14 cellular contexts compared by ENCODE assay signal in the genomic region with DNA sequence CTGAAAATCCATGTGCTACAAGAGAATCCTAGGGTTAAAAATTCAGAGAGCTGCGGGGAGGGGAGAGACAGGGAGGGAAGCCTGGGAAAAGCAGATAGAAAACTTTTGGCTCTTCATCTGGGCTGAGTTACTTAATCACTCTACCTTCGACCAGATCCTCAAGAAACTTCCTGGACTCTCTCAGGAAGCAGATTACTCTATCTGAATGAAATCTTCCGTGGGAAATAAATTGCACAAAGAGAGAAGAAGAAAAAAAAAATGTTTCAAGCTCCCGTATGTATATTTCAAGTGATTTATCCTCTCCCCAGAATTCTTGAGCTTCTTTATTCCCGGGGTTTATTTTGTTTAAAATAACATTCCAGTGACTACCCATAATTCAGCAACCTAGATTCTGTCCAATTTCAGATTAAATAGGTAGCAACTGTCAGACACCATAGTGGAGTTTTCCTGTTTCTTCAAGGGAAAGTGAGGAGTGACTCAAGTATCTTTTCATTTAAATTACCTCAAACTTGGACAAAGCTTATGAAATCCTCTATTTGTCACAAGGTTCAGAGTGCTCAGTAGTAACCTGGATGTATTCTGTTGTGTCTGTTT.
A peak's percentile ranks its signal among the peaks of the same experiment; 100 is the strongest.
DNase-seq lines count a peak whose midpoint lies in the region; ATAC-seq, FAIRE-seq and TF ChIP-seq lines count a peak whose summit lies in the region.
"Had no signal": no experiment of that assay in that cellular context is flagged by ENCODE, and none has a peak within 500 bp of the region (broad histone marks: within the 10 kb centered on the region; RNA-seq: fewer than 3 reads in every experiment).

No MANE protein-coding gene starts in this region.

- no peak overlapping the region for H3K27ac Mint-ChIP-seq in endothelial cell (ENCODE audit: unreplicated experiment)
- no peak overlapping the region for H3K27ac Mint-ChIP-seq in immature natural killer cell
- H3K27ac Mint-ChIP-seq: IgD-negative memory B cell, natural killer cell had no signal

- H3K4me3 Mint-ChIP-seq in endothelial cell (ENCODE audit: unreplicated experiment) (no peak overlapping the region), immature natural killer cell (no peak overlapping the region)
- H3K4me3 Mint-ChIP-seq: IgD-negative memory B cell, natural killer cell had no signal

- peak overlapping the region; percentile 50; the same call in 1 of the 2 replicates for H3K4me2 ChIP-seq in SK-N-SH

- H3K27ac ChIP-seq in SK-N-SH (ENCODE audit: low read depth in 2 of 2, low read length in 1 of 2) (peak overlapping the region; percentile 76 to 86), gastroesophageal sphincter (peak overlapping the region; percentile 46 to 54 (median 52)), pancreas (peak overlapping the region in 3 of 4 donors; percentile 58 to 73 (median 71))

- H3K79me2 ChIP-seq in SK-N-SH (ENCODE audit: insufficient read depth): no peaks in the 10 kb centered on the region

- ATAC-seq in gastroesophageal sphincter: peak; percentile 69
- peak; percentile 29 to 81 (median 60) for ATAC-seq in pancreas
- ATAC-seq in GM21717 (IDR thresholded peaks at IDR 0.05; ENCODE audit: unreplicated experiment): no peak
- ATAC-seq: natural killer cell had no signal

- 10% methylated on average over 5 of the region's 5 CpGs for WGBS in SK-N-SH (ENCODE audit: low lambda C conversion rate)
- 0 to 2% methylated on average over 3 to 5 of the region's 5 CpGs for WGBS in gastroesophageal sphincter (ENCODE audit: low coverage in 1 of 2), 2 donors
- 14 to 15% methylated on average over 5 of the region's 5 CpGs for WGBS in pancreas, 2 donors

- H3K4me3 ChIP-seq in SK-N-SH (ENCODE audit: low read depth in 2 of 2, low read length in 1 of 2) (no peak overlapping the region), gastroesophageal sphincter (no peak overlapping the region), pancreas (no peak overlapping the region)

- TF ChIP-seq EP300 in SK-N-SH (IDR thresholded peaks at IDR 0.05; ENCODE audit: borderline replicate concordance in 1 of 2, low read depth in 1 of 2, low read length in 1 of 2) (no peak), gastroesophageal sphincter (IDR thresholded peaks at IDR 0.05) (no peak)

- H3K36me3 Mint-ChIP-seq in endothelial cell (ENCODE audit: low read depth, unreplicated experiment) (no peaks in the 10 kb centered on the region), immature natural killer cell (no peaks in the 10 kb centered on the region)
- H3K36me3 Mint-ChIP-seq: IgD-negative memory B cell, natural killer cell had no signal

- TF ChIP-seq CTCF in SK-N-SH (IDR thresholded peaks at IDR 0.05) (no peak), gastroesophageal sphincter (IDR thresholded peaks at IDR 0.05) (no peak), pancreas (IDR thresholded peaks at IDR 0.05) (no peak), endothelial cell (IDR thresholded peaks at IDR 0.05; ENCODE audit: unreplicated experiment) (no peak)

- POLR2A ChIA-PET in SK-N-SH (lab: Yijun Ruan, JAX): no interaction called here

- H3K27me3 Mint-ChIP-seq in endothelial cell (ENCODE audit: unreplicated experiment) (no peaks in the 10 kb centered on the region), immature natural killer cell (ENCODE audit: low read depth in 3 of 3) (peaks cover 0 to 2% (median 0%) of the 10 kb centered on the region in 3 donors)

- H3K4me1 Mint-ChIP-seq in endothelial cell (ENCODE audit: unreplicated experiment): no peaks in the 10 kb centered on the region
- peaks cover 0 to 5% of the 10 kb centered on the region in 2 donors for H3K4me1 Mint-ChIP-seq in immature natural killer cell
- H3K4me1 Mint-ChIP-seq: IgD-negative memory B cell, natural killer cell had no signal

- H3K36me3 ChIP-seq in SK-N-SH (replicated peaks in 1 of 2; ENCODE audit: control insufficient read depth in 1 of 2, insufficient read depth in 2 of 2, low read length in 1 of 2) (no peaks in the 10 kb centered on the region), gastroesophageal sphincter (no peaks in the 10 kb centered on the region), pancreas (no peaks in the 10 kb centered on the region)

- intact Hi-C loops in pancreas (cut with DNase I): no loop called here

- H3K4me1 ChIP-seq in SK-N-SH (ENCODE audit: control insufficient read depth in 1 of 2, insufficient read depth in 2 of 2, low read depth in 1 of 2, low read length in 1 of 2) (peaks cover 4 to 25% of the 10 kb centered on the region in 2 experiments; a peak in 2 of 4 replicates), gastroesophageal sphincter (peaks cover 0 to 23% (median 7%) of the 10 kb centered on the region in 3 donors), pancreas (peaks cover 5 to 13% (median 6%) of the 10 kb centered on the region in 3 donors)

- H3K9me3 ChIP-seq in SK-N-SH (no peaks in the 10 kb centered on the region), gastroesophageal sphincter (no peaks in the 10 kb centered on the region), pancreas (no peaks in the 10 kb centered on the region)

- CTCF ChIA-PET in SK-N-SH (lab: Yijun Ruan, JAX): interaction anchor here (1.0 kb wide), 1 partner anchor 87 kb away, joined by 4 read pairs; no protein-coding TSS in a partner anchor

- H3K9me3 Mint-ChIP-seq in endothelial cell (ENCODE audit: unreplicated experiment) (no peaks in the 10 kb centered on the region), immature natural killer cell (no peaks in the 10 kb centered on the region)
- H3K9me3 Mint-ChIP-seq: natural killer cell had no signal

- no peaks in the 10 kb centered on the region for H3K9me2 ChIP-seq in SK-N-SH

- no peak for FAIRE-seq in pancreas (lab: Jason Lieb, UNC)
- FAIRE-seq: urothelium cell line had no signal

- H4K20me1 ChIP-seq in SK-N-SH (ENCODE audit: insufficient read depth): no peaks in the 10 kb centered on the region

- peak overlapping the region; percentile 74 for H2AFZ ChIP-seq in SK-N-SH (ENCODE audit: low read depth)

- no peak for TF ChIP-seq RAD21 in SK-N-SH (IDR thresholded peaks at IDR 0.05; ENCODE audit: low read length)

- peaks cover 14% of the 10 kb centered on the region for H3F3A ChIP-seq in SK-N-SH (replicated peaks; ENCODE audit: insufficient read depth)

- H3K27me3 ChIP-seq in SK-N-SH (ENCODE audit: insufficient read depth) (no peaks in the 10 kb centered on the region), gastroesophageal sphincter (no peaks in the 10 kb centered on the region), pancreas (no peaks in the 10 kb centered on the region)

- DNase-seq in AG08395 (ENCODE audit: low spot score): peak; percentile 31
- DNase-seq in SK-N-SH: no peak
- no peak for DNase-seq in pancreas
- DNase-seq in endothelial cell (ENCODE audit: low spot score): no peak
- no peak for DNase-seq in immature natural killer cell
- DNase-seq in NK-92 (lab: John Stamatoyannopoulos, UW; ENCODE audit: unreplicated experiment): no peak
- DNase-seq: glutamatergic neuron, natural killer cell, NCI-H2171 treated with DMSO at 0.1 percent for 48 hours, SHP77 treated with DMSO at 0.1 percent for 48 hours had no signal

- TF ChIP-seq POLR2A in gastroesophageal sphincter (IDR thresholded peaks at IDR 0.05): no peak

- H3K9ac ChIP-seq in SK-N-SH: peak overlapping the region; percentile 34; the same call in 1 of the 2 replicates

TF ChIP-seq in SK-N-SH, 30 proteins besides CTCF, POLR2A, EP300 and RAD21:
- TF ChIP-seq MAX (IDR thresholded peaks at IDR 0.05; ENCODE audit: low read depth) (0 out of 2 replicates have a peak, but pooled peaks have one; percentile 3), MXI1 (IDR thresholded peaks at IDR 0.05; ENCODE audit: low read depth, low read length) (no peak)
